9 cellular contexts compared by ENCODE assay signal in the genomic region with DNA sequence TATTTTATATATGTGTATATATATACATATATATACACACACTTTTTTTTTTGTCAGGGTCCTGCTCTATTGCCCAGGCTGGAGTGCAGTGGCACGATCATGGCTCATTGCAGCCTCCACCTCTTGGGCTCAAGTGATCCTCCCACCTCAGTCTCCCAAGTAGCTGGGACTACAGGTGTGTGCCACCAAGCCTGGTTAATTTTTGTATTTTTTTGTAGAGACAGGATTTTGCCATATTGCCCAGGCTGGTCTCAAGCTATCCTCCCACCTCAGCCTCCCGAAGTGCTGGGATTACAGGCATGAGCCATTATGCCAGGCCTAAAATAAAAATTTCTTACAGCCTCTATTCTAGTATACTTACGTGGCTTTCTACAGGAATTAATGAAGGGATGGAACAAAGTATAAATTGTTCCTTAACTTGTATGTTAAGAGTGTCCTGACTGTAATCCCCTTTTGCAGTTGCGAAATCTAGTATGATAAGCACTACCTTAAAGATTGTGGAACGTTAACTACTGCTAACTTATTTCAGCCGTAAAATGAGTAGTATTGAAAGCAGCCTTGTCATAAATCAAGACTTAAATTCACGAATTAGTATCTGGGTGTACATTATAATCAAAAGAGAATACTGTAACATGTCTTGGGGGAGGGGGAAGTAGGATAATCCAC. TPM values are rescaled to one million over a fixed set of nuclear protein-coding genes. Genes with fewer than 3 reads are reported as not detected.
DNase-seq lines count a peak whose midpoint lies in the region; ATAC-seq and TF ChIP-seq lines count a peak whose summit lies in the region.
"Had no signal": no experiment of that assay in that cellular context is flagged by ENCODE, and none has a peak within 500 bp of the region (broad histone marks: within the 10 kb centered on the region; RNA-seq: fewer than 3 reads in every experiment).

No MANE protein-coding gene starts in this region.

- no TSS peak for BruUV-seq in Caco-2 (replicated peaks; lab: Mats Ljungman, UMichigan)

- POLR2A ChIA-PET in Caco-2 (lab: Charles Lee), result interaction anchor here (0.6 kb wide), 1 partner anchor 217 kb away, joined by 3 read pairs; no protein-coding TSS in a partner anchor

- H3K27ac ChIP-seq in effector memory CD4-positive, alpha-beta T cell (ENCODE audit: insufficient read depth, low read length, poor library complexity, severe bottlenecking), result peak overlapping the region; percentile 10
- H3K27ac ChIP-seq in mesendoderm (ENCODE audit: low read depth, low read length), result no peak overlapping the region

- no peak overlapping the region for H4K8ac ChIP-seq in mesendoderm (ENCODE audit: low read depth, low read length)

- no peak overlapping the region for H2AFZ ChIP-seq in neuron (ENCODE audit: low read depth, low read length)

- no peak for TF ChIP-seq POLR2A in NB4 (IDR thresholded peaks at IDR 0.05; ENCODE audit: extremely low read depth, insufficient read length)

- H2BK120ac ChIP-seq in mesendoderm (ENCODE audit: low read depth, low read length), result no peak overlapping the region

- H3K4me3 Mint-ChIP-seq in Caco-2 (ENCODE audit: unreplicated experiment), result peak overlapping the region; percentile 100

- ATAC-seq in HG02678 (IDR thresholded peaks at IDR 0.05; ENCODE audit: unreplicated experiment), result no peak

- H2AK5ac ChIP-seq in mesendoderm (ENCODE audit: low read length), result no peak overlapping the region

- no peak overlapping the region for H3K4ac ChIP-seq in mesendoderm (ENCODE audit: low read depth, low read length)

- TF ChIP-seq CTCF in Caco-2 (IDR thresholded peaks at IDR 0.05; ENCODE audit: insufficient read depth in 1 of 2, low read depth in 1 of 2, low read length in 1 of 2, severe bottlenecking in 1 of 2, unreplicated experiment in 1 of 2) (no peak), NB4 (IDR thresholded peaks at IDR 0.05; ENCODE audit: low read depth, low read length) (no peak)

- peaks cover 10% of the 10 kb centered on the region for H3K4me1 Mint-ChIP-seq in Caco-2 (ENCODE audit: low read depth, unreplicated experiment)

- H3K9me3 ChIP-seq in Caco-2 (no peaks in the 10 kb centered on the region), neuron (ENCODE audit: low read length) (no peaks in the 10 kb centered on the region)
- no peaks in the 10 kb centered on the region for H3K9me3 ChIP-seq in effector memory CD4-positive, alpha-beta T cell (ENCODE audit: control insufficient read depth, low read length)

- CTCF ChIA-PET in Caco-2 (lab: Charles Lee), result interaction anchor here (1.2 kb wide), 1 partner anchor 15 kb away, joined by 5 read pairs; no protein-coding TSS in a partner anchor

- no peak overlapping the region for H2BK5ac ChIP-seq in mesendoderm (ENCODE audit: low read length)

- H3K18ac ChIP-seq in mesendoderm (ENCODE audit: low read length), result no peak overlapping the region

- H3K36me3 ChIP-seq in Caco-2 (ENCODE audit: control insufficient read depth, insufficient read depth, low read length) (no peaks in the 10 kb centered on the region), neuron (ENCODE audit: insufficient read depth, low read length) (peaks cover 12% of the 10 kb centered on the region), mesendoderm (ENCODE audit: control insufficient read depth, insufficient read depth, low read length) (no peaks in the 10 kb centered on the region)
- H3K36me3 ChIP-seq in effector memory CD4-positive, alpha-beta T cell (ENCODE audit: control insufficient read depth, insufficient read depth, low read length), result no peaks in the 10 kb centered on the region

- peaks cover 24% of the 10 kb centered on the region for H3K36me3 Mint-ChIP-seq in Caco-2 (ENCODE audit: insufficient read depth, unreplicated experiment)

- H3K27me3 ChIP-seq in Caco-2 (replicated peaks; ENCODE audit: control insufficient read depth, insufficient read depth, low read length) (no peaks in the 10 kb centered on the region), neuron (ENCODE audit: insufficient read depth, low read length) (no peaks in the 10 kb centered on the region), mesendoderm (ENCODE audit: insufficient read depth, low read length, poor library complexity) (no peaks in the 10 kb centered on the region)
- H3K27me3 ChIP-seq in effector memory CD4-positive, alpha-beta T cell (replicated peaks; ENCODE audit: control insufficient read depth, insufficient read depth, low read length, poor library complexity, severe bottlenecking), result no peaks in the 10 kb centered on the region

- no peaks in the 10 kb centered on the region for H3K9me3 Mint-ChIP-seq in Caco-2 (ENCODE audit: unreplicated experiment)

- no peaks in the 10 kb centered on the region for H3K79me2 ChIP-seq in mesendoderm (ENCODE audit: control insufficient read depth, insufficient read depth, low read length)

- H3K56ac ChIP-seq in mesendoderm (ENCODE audit: low read length), result no peak overlapping the region

- H3K4me3 ChIP-seq in Caco-2 (ENCODE audit: low read depth, low read length) (peak overlapping the region; percentile 89; the same call in 1 of the 2 replicates), NB4 (ENCODE audit: low read depth, low read length) (peak overlapping the region; percentile 87), neuron (ENCODE audit: low read length) (peak overlapping the region; percentile 77), mesendoderm (ENCODE audit: low read length) (no peak overlapping the region)
- H3K4me3 ChIP-seq in effector memory CD4-positive, alpha-beta T cell (ENCODE audit: insufficient read depth, low read depth, low read length, poor library complexity, severe bottlenecking), result no peak overlapping the region

- H3K27me3 Mint-ChIP-seq in Caco-2 (ENCODE audit: insufficient read depth, unreplicated experiment), result no peaks in the 10 kb centered on the region

- intact Hi-C loops in Caco-2 (cut with micrococcal nuclease; ENCODE audit: unreplicated experiment), result no loop called here

- WGBS in mesendoderm (ENCODE audit: extremely low coverage, insufficient coverage, low lambda C conversion rate), result no CpG with 5 or more reads among the region's 7 CpGs

- H3K4me2 ChIP-seq in mesendoderm (ENCODE audit: low read length), result no peak overlapping the region

- peaks cover 6% of the 10 kb centered on the region for H3K4me1 ChIP-seq in Caco-2
- H3K4me1 ChIP-seq in effector memory CD4-positive, alpha-beta T cell (ENCODE audit: control insufficient read depth, insufficient read depth, low read length, poor library complexity, severe bottlenecking), result peaks cover 4% of the 10 kb centered on the region
- peaks cover 17% of the 10 kb centered on the region for H3K4me1 ChIP-seq in neuron (ENCODE audit: insufficient read depth, low read length)
- H3K4me1 ChIP-seq in mesendoderm (ENCODE audit: control insufficient read depth, low read depth, low read length), result no peaks in the 10 kb centered on the region

- H3K23ac ChIP-seq in mesendoderm (ENCODE audit: low read length), result no peak overlapping the region

- no peak overlapping the region for H3K9ac ChIP-seq in mesendoderm (ENCODE audit: low read length)

- H3K79me1 ChIP-seq in mesendoderm (ENCODE audit: low read length), result no peaks in the 10 kb centered on the region

- H2BK15ac ChIP-seq in mesendoderm (replicated peaks; ENCODE audit: low read depth), result no peak overlapping the region

- peak overlapping the region; percentile 89 for H3K27ac Mint-ChIP-seq in Caco-2 (ENCODE audit: unreplicated experiment)

- no peak overlapping the region for H4K5ac ChIP-seq in mesendoderm (ENCODE audit: low read length)

- DNase-seq in Caco-2 (no peak), NB4 (ENCODE audit: low read depth) (no peak), NCI-H128 (lab: John Stamatoyannopoulos, UW; ENCODE audit: unreplicated experiment) (no peak), mesendoderm (no peak), mucosa of gallbladder (ENCODE audit: low spot score) (no peak)
- no peak for DNase-seq in effector memory CD4-positive, alpha-beta T cell
- DNase-seq: NCI-H510A had no signal

RNA-seq across cellular contexts. Expression of a gene that starts 2.1 kb away (rescaled TPM):
- total RNA-seq in Caco-2 (2022) (10.9 and 12.7 TPM in 2 replicates), mucosa of gallbladder (16.8 TPM)
- 6.0 TPM for polyA plus RNA-seq in mesendoderm (2013, experiment 1 of 2)
- 5.9 TPM for polyA plus RNA-seq in mesendoderm (2013, experiment 2 of 2)

RNA-seq across cellular contexts. Expression of a gene that starts 59.9 kb away (rescaled TPM):
- total RNA-seq in Caco-2 (2022) (0.14 and 0.23 TPM in 2 replicates), mucosa of gallbladder (2.6 TPM)
- polyA plus RNA-seq in mesendoderm (2013, experiment 1 of 2), result 0.55 TPM
- 0.52 TPM for polyA plus RNA-seq in mesendoderm (2013, experiment 2 of 2)

Comparison
In these comparisons a context has a peak if more than half of its experiments do, and no peak if none do; other contexts are left out.
1. H3K4me3 ChIP-seq: peak in Caco-2 (single experiment), NB4 (single experiment) and neuron (single experiment); none in effector memory CD4-positive, alpha-beta T cell (single experiment) and mesendoderm (single experiment).